In genomic region chr2:75079575-75079974, GRCh38 we compare ENCODE assay signal across 26 cellular contexts.
DNase-seq lines count a peak whose midpoint lies in the region; ATAC-seq and TF ChIP-seq lines count a peak whose summit lies in the region.
"Had no signal": no experiment of that assay in that cellular context is flagged by ENCODE, and none has a peak within 500 bp of the region (broad histone marks: within the 10 kb centered on the region; RNA-seq: fewer than 3 reads in every experiment).

No MANE protein-coding gene starts in this region.

- POLR2A ChIA-PET in HEK293T (lab: Yijun Ruan, JAX): no interaction called here

- peaks cover 4% of the 10 kb centered on the region for H3K9me3 Mint-ChIP-seq in activated naive CD8-positive, alpha-beta T cell treated with anti-CD3 and anti-CD28 coated beads, Interleukin-2, amount 50 U/mL, for 24 hours
- H3K9me3 Mint-ChIP-seq: stimulated activated naive B cell treated with anti-CD40 and anti-IgM and Interleukin-4, amounts not matched to agents 10 μg/mL and 1 μg/mL and 100 μg/mL, for 72 hours had no signal

- CTCF ChIA-PET in HEK293T (lab: Yijun Ruan, JAX): no interaction called here

- H3K36me3 Mint-ChIP-seq in activated naive CD8-positive, alpha-beta T cell treated with anti-CD3 and anti-CD28 coated beads, Interleukin-2, amount 50 U/mL, for 24 hours (ENCODE audit: low read depth): no peaks in the 10 kb centered on the region

- H3K27ac Mint-ChIP-seq in activated naive CD8-positive, alpha-beta T cell treated with anti-CD3 and anti-CD28 coated beads, Interleukin-2, amount 50 U/mL, for 24 hours: no peak overlapping the region
- H3K27ac Mint-ChIP-seq: activated naive CD4-positive, alpha-beta T cell treated with anti-CD3 and anti-CD28 coated beads for 36 hours; stimulated activated naive B cell treated with anti-CD40 and anti-IgM and Interleukin-4, amounts not matched to agents 10 μg/mL and 1 μg/mL and 100 μg/mL, for 72 hours; T-helper 17 cell had no signal

- peaks cover under 1% of the 10 kb centered on the region for H3K4me1 Mint-ChIP-seq in activated naive CD8-positive, alpha-beta T cell treated with anti-CD3 and anti-CD28 coated beads, Interleukin-2, amount 50 U/mL, for 24 hours
- H3K4me1 Mint-ChIP-seq: stimulated activated naive B cell treated with anti-CD40 and anti-IgM and Interleukin-4, amounts not matched to agents 10 μg/mL and 1 μg/mL and 100 μg/mL, for 72 hours; T-helper 17 cell had no signal

- DNase-seq in EH (ENCODE audit: low read depth): peak; percentile 47
- no peak for DNase-seq in HEK293T (ENCODE audit: extremely low spot score)
- peak; percentile 15 for DNase-seq in NCI-H345 treated with DMSO at 0.1 percent for 48 hours (lab: John Stamatoyannopoulos, UW; ENCODE audit: unreplicated experiment)
- peak; percentile 19 for DNase-seq in fibroblast of peridontal ligament (ENCODE audit: extremely low read depth)
- no peak for DNase-seq in activated naive CD8-positive, alpha-beta T cell treated with anti-CD3 and anti-CD28 coated beads, Interleukin-2, amount 50 U/mL, for 24 hours
- DNase-seq in stimulated activated naive CD4-positive, alpha-beta T cell (lab: John Stamatoyannopoulos, UW): no peak
- DNase-seq in NCI-H1436 treated with DMSO at 0.1 percent for 48 hours (lab: John Stamatoyannopoulos, UW): no peak
- no peak for DNase-seq in activated T-cell treated with anti-CD3 and anti-CD28 coated beads, Interleukin-2, amount 50 U/mL, for 1 hour
- DNase-seq: activated CD8-positive, alpha-beta memory T cell treated with anti-CD3 and anti-CD28 coated beads, Interleukin-2, amount 50 U/mL, for 4 hours; activated naive CD4-positive, alpha-beta T cell treated with anti-CD3 and anti-CD28 coated beads for 36 hours; C1 segment of cervical spinal cord; colonic mucosa; DMS79 treated with DMSO at 0.1 percent for 48 hours; effector CD8-positive, alpha-beta T cell; KG1; left ventricle myocardium superior; mesendoderm; NCI-H2081 treated with DMSO at 0.1 percent for 48 hours; NCI-H524; NK-92 treated with Interleukin-12 subunit alpha and Interleukin-12 subunit beta, amount 100 ng/mL, for 24 hours; ovary; PC-3; retina; stimulated activated naive B cell treated with anti-CD40 and anti-IgM and Interleukin-4, amounts not matched to agents 10 μg/mL and 1 μg/mL and 100 μg/mL, for 72 hours; T-helper 17 cell had no signal

- no peaks in the 10 kb centered on the region for H3K27me3 Mint-ChIP-seq in activated naive CD8-positive, alpha-beta T cell treated with anti-CD3 and anti-CD28 coated beads, Interleukin-2, amount 50 U/mL, for 24 hours
- H3K27me3 Mint-ChIP-seq: stimulated activated naive B cell treated with anti-CD40 and anti-IgM and Interleukin-4, amounts not matched to agents 10 μg/mL and 1 μg/mL and 100 μg/mL, for 72 hours; T-helper 17 cell had no signal

- ATAC-seq in activated naive CD8-positive, alpha-beta T cell treated with anti-CD3 and anti-CD28 coated beads, Interleukin-2, amount 50 U/mL, for 24 hours: no peak
- ATAC-seq: left ventricle myocardium superior; PC-3; Right ventricle myocardium inferior; stimulated activated naive B cell treated with anti-CD40 and anti-IgM and Interleukin-4, amounts not matched to agents 10 μg/mL and 1 μg/mL and 100 μg/mL, for 72 hours; T-helper 17 cell had no signal

- no peak overlapping the region for H3K4me3 Mint-ChIP-seq in activated naive CD8-positive, alpha-beta T cell treated with anti-CD3 and anti-CD28 coated beads, Interleukin-2, amount 50 U/mL, for 24 hours
- H3K4me3 Mint-ChIP-seq: activated naive CD4-positive, alpha-beta T cell treated with anti-CD3 and anti-CD28 coated beads for 36 hours; stimulated activated naive B cell treated with anti-CD40 and anti-IgM and Interleukin-4, amounts not matched to agents 10 μg/mL and 1 μg/mL and 100 μg/mL, for 72 hours; T-helper 17 cell had no signal

TF ChIP-seq in HEK293T, 16 proteins besides CTCF, POLR2A, EP300 and RAD21:
- no peak for TF ChIP-seq HDGF (IDR thresholded peaks at IDR 0.05; ENCODE audit: borderline replicate concordance)
- TF ChIP-seq L3MBTL2 (conservative IDR thresholded peaks at IDR 0.05): no peak
- no peak for TF ChIP-seq BHLHE40 (IDR thresholded peaks at IDR 0.05; ENCODE audit: borderline replicate concordance)
- TF ChIP-seq ARNT (IDR thresholded peaks at IDR 0.05): no peak
- no peak for TF ChIP-seq FOXA1 (IDR thresholded peaks at IDR 0.05)
- no peak for TF ChIP-seq PKNOX1 (IDR thresholded peaks at IDR 0.05)
- peak; percentile 78 for TF ChIP-seq ZNF384 (IDR thresholded peaks at IDR 0.05)

Comparison
In these comparisons a context has a peak if more than half of its experiments do, and no peak if none do; other contexts are left out.
1. DNase-seq: peak in EH (single experiment), NCI-H345 treated with DMSO at 0.1 percent for 48 hours (single experiment) and fibroblast of peridontal ligament (single experiment); none in HEK293T (single experiment), activated naive CD8-positive, alpha-beta T cell treated with anti-CD3 and anti-CD28 coated beads, Interleukin-2, amount 50 U/mL, for 24 hours (single experiment), stimulated activated naive CD4-positive, alpha-beta T cell (0 of 6), NCI-H1436 treated with DMSO at 0.1 percent for 48 hours (single experiment) and activated T-cell treated with anti-CD3 and anti-CD28 coated beads, Interleukin-2, amount 50 U/mL, for 1 hour (single experiment).